1 cellular context compared by ENCODE assay signal in the genomic region with DNA sequence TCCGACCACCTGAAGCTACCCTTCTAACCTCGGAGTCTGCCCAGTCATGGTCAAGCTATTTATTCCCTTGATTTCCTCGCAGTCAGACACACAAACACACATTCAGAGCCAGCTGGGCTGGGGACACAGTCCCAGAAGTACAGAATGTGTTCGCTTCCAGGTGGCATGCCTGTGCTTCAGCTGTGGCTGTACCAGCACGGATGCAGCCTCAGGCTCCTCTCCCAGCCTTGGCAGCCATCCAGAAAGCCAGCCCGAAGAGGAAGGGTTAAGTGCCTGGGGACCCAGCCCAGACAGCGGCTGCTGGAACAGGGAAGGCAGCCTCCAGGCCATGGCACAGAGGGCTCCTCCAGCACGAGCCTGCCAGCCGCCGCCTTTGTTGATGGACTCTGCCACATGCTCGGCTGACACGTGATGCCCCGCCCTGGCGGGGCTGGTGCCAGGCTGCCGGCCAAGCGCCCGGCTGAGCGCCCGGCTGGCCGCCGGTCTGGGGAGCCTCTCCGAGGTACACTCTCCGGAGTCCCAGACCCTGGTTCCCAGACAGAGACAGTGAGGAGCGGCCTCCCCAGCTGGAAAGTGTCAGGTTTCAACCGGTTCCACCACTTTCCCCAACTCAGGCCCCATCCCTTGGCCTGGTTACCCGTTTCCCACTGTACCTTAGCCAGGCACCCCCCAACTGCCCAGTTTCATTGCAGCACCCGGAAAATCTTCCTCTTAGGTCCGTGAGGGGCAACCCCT.
TF ChIP-seq lines count a peak whose summit lies in the region.

No MANE protein-coding gene starts in this region.

TF ChIP-seq in GM23338, 12 proteins besides CTCF, POLR2A, EP300 and RAD21 (continued from another document):
- no peak for TF ChIP-seq NANOG (IDR thresholded peaks at IDR 0.05; ENCODE audit: borderline replicate concordance)
- TF ChIP-seq ZNF114 (CRISPR knock-in tag; IDR thresholded peaks at IDR 0.05): no peak
- no peak for TF ChIP-seq EZH2phosphoT487 (IDR thresholded peaks at IDR 0.05; ENCODE audit: unreplicated experiment)
- no peak for TF ChIP-seq JUNB (IDR thresholded peaks at IDR 0.05; ENCODE audit: unreplicated experiment)
